12 cellular contexts compared by ENCODE assay signal in the genomic region with DNA sequence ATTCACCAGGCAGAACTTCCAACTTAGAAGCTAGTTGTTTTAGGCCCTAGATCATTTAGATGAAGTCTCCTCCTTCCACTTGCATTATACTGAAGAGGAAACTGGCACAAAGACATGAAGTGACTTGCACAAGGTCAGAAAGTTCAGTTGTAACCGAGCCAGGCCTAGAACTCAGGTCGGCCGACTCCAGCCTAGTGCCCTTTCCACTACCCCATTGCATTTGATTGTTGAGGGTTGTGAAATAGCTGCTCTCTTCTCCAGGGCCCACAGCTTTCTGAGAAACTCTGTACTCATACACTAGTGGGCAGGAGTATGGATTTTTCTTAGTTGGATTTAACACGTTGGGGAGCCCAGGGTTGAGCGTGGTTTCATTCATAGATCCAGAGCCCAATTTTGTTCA. TPM values are rescaled to one million over a fixed set of nuclear protein-coding genes. Genes with fewer than 3 reads are reported as not detected.
A peak's percentile ranks its signal among the peaks of the same experiment; 100 is the strongest.
DNase-seq lines count a peak whose midpoint lies in the region; ATAC-seq and TF ChIP-seq lines count a peak whose summit lies in the region.
"Had no signal": no experiment of that assay in that cellular context is flagged by ENCODE, and none has a peak within 500 bp of the region (broad histone marks: within the 10 kb centered on the region; RNA-seq: fewer than 3 reads in every experiment).

No MANE protein-coding gene starts in this region.

- peaks cover 12% of the 10 kb centered on the region for H3K79me2 ChIP-seq in parathyroid adenoma

- peaks cover 6% of the 10 kb centered on the region for H3K36me3 Mint-ChIP-seq in MCF 10A (ENCODE audit: insufficient read depth, unreplicated experiment)
- H3K36me3 Mint-ChIP-seq: activated naive CD8-positive, alpha-beta T cell treated with anti-CD3 and anti-CD28 coated beads, Interleukin-2, amount 10 ng/mL, durations not matched to agents 7 days and 5 days had no signal

- no peak for TF ChIP-seq CTCF in MCF 10A (IDR thresholded peaks at IDR 0.05; ENCODE audit: unreplicated experiment)
- TF ChIP-seq CTCF in left ventricle myocardium inferior (IDR thresholded peaks at IDR 0.05; ENCODE audit: borderline replicate concordance): no peak
- TF ChIP-seq CTCF in parathyroid adenoma (IDR thresholded peaks at IDR 0.05): no peak

- no peak overlapping the region for H3K4me3 ChIP-seq in left ventricle myocardium inferior
- no peak overlapping the region for H3K4me3 ChIP-seq in parathyroid adenoma (ENCODE audit: low read depth, low read length)
- no peak overlapping the region for H3K4me3 ChIP-seq in aorta (ENCODE audit: low read length in 2 of 2)

- CTCF ChIA-PET in MCF 10A (lab: Yijun Ruan, JAX): interaction anchor here (0.5 to 14.6 kb wide), 10 partner anchors 9 to 455 kb away, joined by 3 to 121 read pairs (median 4); no protein-coding TSS in a partner anchor

- H3K27me3 Mint-ChIP-seq in MCF 10A (ENCODE audit: insufficient read depth, unreplicated experiment): no peaks in the 10 kb centered on the region

- H2AFZ ChIP-seq in parathyroid adenoma: no peak overlapping the region

- BruUV-seq in MCF 10A (replicated peaks; lab: Mats Ljungman, UMichigan): no TSS peak

- H3K4me3 Mint-ChIP-seq in MCF 10A (ENCODE audit: unreplicated experiment): peak overlapping the region; percentile 43
- H3K4me3 Mint-ChIP-seq: activated naive CD8-positive, alpha-beta T cell treated with anti-CD3 and anti-CD28 coated beads, Interleukin-2, amount 10 ng/mL, durations not matched to agents 7 days and 5 days; endodermal cell; T-helper 17 cell had no signal

- H3K27ac ChIP-seq in left ventricle myocardium inferior (replicated peaks): peak overlapping the region; percentile 73
- peak overlapping the region; percentile 44 for H3K27ac ChIP-seq in parathyroid adenoma
- peak overlapping the region in 1 of 2 donors; percentile 91 for H3K27ac ChIP-seq in aorta (ENCODE audit: low read depth in 1 of 2, low read length in 2 of 2)

- DNase-seq in MCF 10A (ENCODE audit: unreplicated experiment) (peak; percentile 85), left ventricle myocardium inferior (no peak), aorta (no peak), kidney glomerular epithelial cell (lab: John Stamatoyannopoulos, UW) (no peak), NCI-H146 treated with DMSO at 0.1 percent for 48 hours (lab: John Stamatoyannopoulos, UW; ENCODE audit: unreplicated experiment) (no peak), NCI-H187 treated with DMSO at 0.1 percent for 48 hours (lab: John Stamatoyannopoulos, UW) (no peak)
- DNase-seq: activated naive CD8-positive, alpha-beta T cell treated with anti-CD3 and anti-CD28 coated beads, Interleukin-2, amount 10 ng/mL, durations not matched to agents 7 days and 5 days; endodermal cell; NCI-H2029 treated with DMSO at 0.1 percent for 48 hours; posterior cingulate gyrus; T-helper 17 cell had no signal

- peak overlapping the region; percentile 63 for H3K27ac Mint-ChIP-seq in MCF 10A (ENCODE audit: low read depth, unreplicated experiment)
- H3K27ac Mint-ChIP-seq: activated naive CD8-positive, alpha-beta T cell treated with anti-CD3 and anti-CD28 coated beads, Interleukin-2, amount 10 ng/mL, durations not matched to agents 7 days and 5 days; endodermal cell; T-helper 17 cell had no signal

- no peaks in the 10 kb centered on the region for H3K9me3 Mint-ChIP-seq in MCF 10A (ENCODE audit: unreplicated experiment)
- H3K9me3 Mint-ChIP-seq: activated naive CD8-positive, alpha-beta T cell treated with anti-CD3 and anti-CD28 coated beads, Interleukin-2, amount 10 ng/mL, durations not matched to agents 7 days and 5 days; endodermal cell had no signal

- 48 to 61% methylated on average over 5 of the region's 5 CpGs for WGBS in aorta, 2 donors

- POLR2A ChIA-PET in MCF 10A (lab: Yijun Ruan, JAX): interaction anchor here (0.7 to 18.0 kb wide), 8 partner anchors 8 to 417 kb away, joined by 3 to 710 read pairs (median 4); no protein-coding TSS in a partner anchor

- intact Hi-C loops in MCF 10A (cut with micrococcal nuclease): loop anchor here (10.0 kb wide), 2 partner anchors 176 to 426 kb away; no protein-coding TSS in a partner anchor
- intact Hi-C loops in left ventricle myocardium inferior (cut with micrococcal nuclease): loop anchor here (10.0 kb wide), 1 partner anchor 106 kb away; no protein-coding TSS in a partner anchor
- intact Hi-C loops in aorta (cut with DNase I): loop anchor here in 1 of 2 donors (10.0 kb wide), 1 partner anchor 174 kb away; no protein-coding TSS in a partner anchor

- H3K4me2 ChIP-seq in parathyroid adenoma (ENCODE audit: low read length): peak overlapping the region; percentile 18

- H3K9me3 ChIP-seq in left ventricle myocardium inferior (replicated peaks) (no peaks in the 10 kb centered on the region), parathyroid adenoma (ENCODE audit: control insufficient read depth, low read length) (no peaks in the 10 kb centered on the region), aorta (ENCODE audit: control insufficient read depth, low read length) (no peaks in the 10 kb centered on the region)

- H3K27me3 ChIP-seq in left ventricle myocardium inferior (ENCODE audit: low read depth) (no peaks in the 10 kb centered on the region), parathyroid adenoma (ENCODE audit: control insufficient read depth, insufficient read depth, low read length) (no peaks in the 10 kb centered on the region), aorta (ENCODE audit: control insufficient read depth in 1 of 2, insufficient read depth in 2 of 2, low read length in 1 of 2) (no peaks in the 10 kb centered on the region)

- peaks cover 51% of the 10 kb centered on the region for H3K4me1 Mint-ChIP-seq in MCF 10A (ENCODE audit: insufficient read depth, unreplicated experiment)
- H3K4me1 Mint-ChIP-seq: T-helper 17 cell had no signal

- H3K36me3 ChIP-seq in left ventricle myocardium inferior: no peaks in the 10 kb centered on the region
- H3K36me3 ChIP-seq in parathyroid adenoma (ENCODE audit: control insufficient read depth, insufficient read depth, low read length): no peaks in the 10 kb centered on the region
- no peaks in the 10 kb centered on the region for H3K36me3 ChIP-seq in aorta (ENCODE audit: control insufficient read depth in 1 of 2, insufficient read depth in 2 of 2, low read length in 1 of 2)

- peak; percentile 66 for ATAC-seq in aorta (ENCODE audit: low FRiP score)
- ATAC-seq: T-helper 17 cell had no signal

- no peak overlapping the region for H3K9ac ChIP-seq in parathyroid adenoma

- H3K4me1 ChIP-seq in left ventricle myocardium inferior (peaks cover 89% of the 10 kb centered on the region), parathyroid adenoma (peaks cover 11% of the 10 kb centered on the region), aorta (ENCODE audit: control insufficient read depth in 1 of 2, insufficient read depth in 2 of 2, low read length in 2 of 2) (peaks cover 0 to 3% of the 10 kb centered on the region in 2 donors)

RNA-seq across cellular contexts. Expression of gene ZNF462, which starts 5.6 kb away (rescaled TPM):
- 45.7 and 47.2 TPM in 2 replicates for total RNA-seq in MCF 10A (2022)
- total RNA-seq in left ventricle myocardium inferior: 29.2 TPM
- 10 to 100 TPM; 15.1 to 24.0 TPM for total RNA-seq in aorta
- 1 to 10 TPM; 1.3 to 3.4 TPM for polyA plus RNA-seq in aorta
